ENCODE assay signal across 19 cellular contexts in the genomic region with DNA sequence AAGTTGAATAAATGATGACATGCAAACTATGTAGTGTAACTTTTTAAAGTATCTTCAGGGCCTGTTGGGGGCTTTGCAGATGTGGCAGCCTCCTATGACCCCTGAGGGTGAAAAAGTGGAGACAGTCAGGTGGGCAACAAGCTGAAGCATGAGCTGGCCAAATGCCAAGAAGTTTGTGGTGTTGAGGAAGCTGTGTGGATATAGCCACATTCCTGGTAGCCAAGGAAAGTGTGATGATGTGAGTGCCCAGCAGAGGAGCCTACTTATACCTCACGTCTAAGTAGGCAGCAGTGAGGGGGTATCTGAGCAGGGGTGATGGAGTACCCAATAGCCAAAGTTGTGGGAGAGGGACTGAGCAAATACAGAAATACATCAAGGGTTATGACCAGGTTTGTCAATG.
DNase-seq lines count a peak whose midpoint lies in the region; ATAC-seq and TF ChIP-seq lines count a peak whose summit lies in the region.
"Had no signal": no experiment of that assay in that cellular context is flagged by ENCODE, and none has a peak within 500 bp of the region (broad histone marks: within the 10 kb centered on the region; RNA-seq: fewer than 3 reads in every experiment).

No MANE protein-coding gene starts in this region.

- no peak overlapping the region for H3K4me3 ChIP-seq in suprapubic skin
- H3K4me3 ChIP-seq: A549, body of pancreas, uterus had no signal

- ATAC-seq in HG02870 (IDR thresholded peaks at IDR 0.05; ENCODE audit: unreplicated experiment), result no peak
- ATAC-seq: A549; body of pancreas; effector memory CD8-positive, alpha-beta T cell had no signal

- no peak for TF ChIP-seq POLR2A in suprapubic skin (IDR thresholded peaks at IDR 0.05)

- 22% methylated on average over 1 of the region's 1 CpG for WGBS in suprapubic skin

- H3K27ac ChIP-seq in suprapubic skin, result no peak overlapping the region
- H3K27ac ChIP-seq: A549, body of pancreas, neutrophil, uterus had no signal

- no peaks in the 10 kb centered on the region for H3K4me1 ChIP-seq in suprapubic skin
- H3K4me1 ChIP-seq: A549, body of pancreas, Caco-2, uterus had no signal

- no peaks in the 10 kb centered on the region for H3K36me3 ChIP-seq in suprapubic skin
- H3K36me3 ChIP-seq: neutrophil, uterus had no signal

- H3K27me3 ChIP-seq in suprapubic skin, result no peaks in the 10 kb centered on the region
- H3K27me3 ChIP-seq: body of pancreas, neutrophil, uterus had no signal

- no peak for TF ChIP-seq CTCF in suprapubic skin (IDR thresholded peaks at IDR 0.05)

- peak; percentile 63 for DNase-seq in NCI-H748 (lab: John Stamatoyannopoulos, UW; ENCODE audit: unreplicated experiment)
- DNase-seq in NCI-H748 treated with DMSO at 0.1 percent for 48 hours (lab: John Stamatoyannopoulos, UW), result no peak
- peak; percentile 2 for DNase-seq in RPMI7951 (ENCODE audit: low read depth)
- peak; percentile 1 for DNase-seq in globus pallidus (ENCODE audit: low spot score)
- peak; percentile 52 for DNase-seq in renal cortical epithelial cell (ENCODE audit: low read depth)
- DNase-seq in suprapubic skin (ENCODE audit: low spot score in 2 of 2), result no peak
- no peak for DNase-seq in NCI-H2081 (lab: John Stamatoyannopoulos, UW)
- DNase-seq: activated CD4-positive, CD25-positive, alpha-beta regulatory T cell treated with anti-CD3 and anti-CD28 coated beads, Interleukin-2, amount 50 U/mL, for 72 hours; Caco-2; effector memory CD8-positive, alpha-beta T cell; HCEC 1CT; NCI-H187; NCI-H510A; SW 1271 had no signal

- peaks cover 4% of the 10 kb centered on the region for H3K9me3 ChIP-seq in suprapubic skin
- H3K9me3 ChIP-seq: A549, Caco-2, neutrophil, uterus had no signal

- no peak for TF ChIP-seq EP300 in suprapubic skin (IDR thresholded peaks at IDR 0.05)

Comparison
In these comparisons a context has a peak if more than half of its experiments do, and no peak if none do; other contexts are left out.
1. DNase-seq: peak in NCI-H748 (single experiment), RPMI7951 (single experiment), globus pallidus (single experiment) and renal cortical epithelial cell (single experiment); none in NCI-H748 treated with DMSO at 0.1 percent for 48 hours (single experiment), suprapubic skin (0 of 2) and NCI-H2081 (0 of 2).